9 cellular contexts compared by ENCODE assay signal in genomic region chr2:215728504-215729065, GRCh38.
DNase-seq lines count a peak whose midpoint lies in the region; ATAC-seq and TF ChIP-seq lines count a peak whose summit lies in the region.
"Had no signal": no experiment of that assay in that cellular context is flagged by ENCODE, and none has a peak within 500 bp of the region (broad histone marks: within the 10 kb centered on the region; RNA-seq: fewer than 3 reads in every experiment).

No MANE protein-coding gene starts in this region.

- no peaks in the 10 kb centered on the region for H3K27me3 ChIP-seq in ascending aorta

- H3K9me3 Mint-ChIP-seq in activated T-cell treated with anti-CD3 and anti-CD28 coated beads, Interleukin-2, amount 50 U/mL, for 72 hours: no peaks in the 10 kb centered on the region
- H3K9me3 Mint-ChIP-seq in activated CD8-positive, alpha-beta memory T cell treated with anti-CD3 and anti-CD28 coated beads, Interleukin-2, amount 10 ng/mL, durations not matched to agents 7 days and 5 days (ENCODE audit: low read depth): no peaks in the 10 kb centered on the region

- H3K4me3 Mint-ChIP-seq in activated T-cell treated with anti-CD3 and anti-CD28 coated beads, Interleukin-2, amount 50 U/mL, for 72 hours: no peak overlapping the region
- H3K4me3 Mint-ChIP-seq in activated CD8-positive, alpha-beta memory T cell treated with anti-CD3 and anti-CD28 coated beads, Interleukin-2, amount 10 ng/mL, durations not matched to agents 7 days and 5 days: no peak overlapping the region
- H3K4me3 Mint-ChIP-seq: B cell had no signal

- H3K27ac Mint-ChIP-seq in activated T-cell treated with anti-CD3 and anti-CD28 coated beads, Interleukin-2, amount 50 U/mL, for 72 hours: no peak overlapping the region
- no peak overlapping the region for H3K27ac Mint-ChIP-seq in activated CD8-positive, alpha-beta memory T cell treated with anti-CD3 and anti-CD28 coated beads, Interleukin-2, amount 10 ng/mL, durations not matched to agents 7 days and 5 days
- H3K27ac Mint-ChIP-seq: B cell had no signal

- intact Hi-C loops in ascending aorta (cut with DNase I): no loop called here

- DNase-seq in activated T-cell treated with anti-CD3 and anti-CD28 coated beads, Interleukin-2, amount 50 U/mL, for 72 hours: no peak
- DNase-seq in activated T-cell treated with anti-CD3 and anti-CD28 coated beads, Interleukin-2, amount 50 U/mL, for 48 hours: no peak
- DNase-seq in ascending aorta (ENCODE audit: low spot score in 2 of 2) (peak in 1 of 2 donors; percentile 77), renal cortical epithelial cell (ENCODE audit: low read depth) (peak; percentile 63), cerebellar cortex (ENCODE audit: low spot score) (no peak), DMS 273 (lab: John Stamatoyannopoulos, UW; ENCODE audit: unreplicated experiment) (no peak)
- no peak for DNase-seq in activated CD8-positive, alpha-beta memory T cell treated with anti-CD3 and anti-CD28 coated beads, Interleukin-2, amount 10 ng/mL, durations not matched to agents 7 days and 5 days

- H3K9me3 ChIP-seq in ascending aorta: no peaks in the 10 kb centered on the region

- no peak overlapping the region for H3K4me3 ChIP-seq in ascending aorta

- no peak for TF ChIP-seq CTCF in ascending aorta (IDR thresholded peaks at IDR 0.05)

- H3K36me3 Mint-ChIP-seq in activated T-cell treated with anti-CD3 and anti-CD28 coated beads, Interleukin-2, amount 50 U/mL, for 72 hours (ENCODE audit: insufficient read depth in 2 of 2): no peaks in the 10 kb centered on the region
- no peaks in the 10 kb centered on the region for H3K36me3 Mint-ChIP-seq in activated CD8-positive, alpha-beta memory T cell treated with anti-CD3 and anti-CD28 coated beads, Interleukin-2, amount 10 ng/mL, durations not matched to agents 7 days and 5 days

- no peaks in the 10 kb centered on the region for H3K36me3 ChIP-seq in ascending aorta

- CTCF ChIA-PET in activated CD8-positive, alpha-beta memory T cell treated with anti-CD3 and anti-CD28 coated beads, Interleukin-2, amount 10 ng/mL, durations not matched to agents 7 days and 5 days (lab: Charles Lee): no interaction called here

- ATAC-seq in activated T-cell treated with anti-CD3 and anti-CD28 coated beads, Interleukin-2, amount 50 U/mL, for 72 hours (replicated peaks in 1 of 2): peak; percentile 53 to 65
- peak; percentile 86 for ATAC-seq in HG03175 (IDR thresholded peaks at IDR 0.05; ENCODE audit: unreplicated experiment)
- no peak for ATAC-seq in activated CD8-positive, alpha-beta memory T cell treated with anti-CD3 and anti-CD28 coated beads, Interleukin-2, amount 10 ng/mL, durations not matched to agents 7 days and 5 days

- peak overlapping the region; percentile 29 to 67 for H3K27ac ChIP-seq in ascending aorta

- peaks cover 16% of the 10 kb centered on the region for H3K4me1 Mint-ChIP-seq in activated T-cell treated with anti-CD3 and anti-CD28 coated beads, Interleukin-2, amount 50 U/mL, for 72 hours (ENCODE audit: low read depth)
- H3K4me1 Mint-ChIP-seq in activated CD8-positive, alpha-beta memory T cell treated with anti-CD3 and anti-CD28 coated beads, Interleukin-2, amount 10 ng/mL, durations not matched to agents 7 days and 5 days: no peaks in the 10 kb centered on the region

- H3K27me3 Mint-ChIP-seq in activated T-cell treated with anti-CD3 and anti-CD28 coated beads, Interleukin-2, amount 50 U/mL, for 72 hours (ENCODE audit: low read depth): peaks cover 8% of the 10 kb centered on the region
- peaks cover 7% of the 10 kb centered on the region for H3K27me3 Mint-ChIP-seq in activated CD8-positive, alpha-beta memory T cell treated with anti-CD3 and anti-CD28 coated beads, Interleukin-2, amount 10 ng/mL, durations not matched to agents 7 days and 5 days

- peaks cover 0 to 4% of the 10 kb centered on the region in 2 donors for H3K4me1 ChIP-seq in ascending aorta
